11 cellular contexts compared by ENCODE assay signal in genomic region chr1:230153655-230154296, GRCh38.
DNase-seq lines count a peak whose midpoint lies in the region; ATAC-seq, FAIRE-seq and TF ChIP-seq lines count a peak whose summit lies in the region.
"Had no signal": no experiment of that assay in that cellular context is flagged by ENCODE, and none has a peak within 500 bp of the region (broad histone marks: within the 10 kb centered on the region; RNA-seq: fewer than 3 reads in every experiment).

No MANE protein-coding gene starts in this region.

- no peak for FAIRE-seq in astrocyte (lab: Jason Lieb, UNC)

- H3K4me3 Mint-ChIP-seq in astrocyte (ENCODE audit: unreplicated experiment) = peak overlapping the region; percentile 41
- H3K4me3 Mint-ChIP-seq: stimulated activated naive CD8-positive, alpha-beta T cell treated with anti-CD3 and anti-CD28 coated beads, Interleukin-15, amount 100 ng/mL, for 72 hours had no signal

- H4K20me1 ChIP-seq in astrocyte (ENCODE audit: insufficient read depth, low read length) = peaks cover 82% of the 10 kb centered on the region

- H3K36me3 Mint-ChIP-seq in astrocyte (ENCODE audit: low read depth, unreplicated experiment) = peaks cover 10% of the 10 kb centered on the region

- H3K9me3 ChIP-seq in astrocyte (ENCODE audit: insufficient read depth, low read depth, low read length) (no peaks in the 10 kb centered on the region), skeletal muscle tissue (ENCODE audit: control insufficient read depth in 3 of 3, low read length in 3 of 3) (no peaks in the 10 kb centered on the region)

- POLR2A ChIA-PET in HEK293T (lab: Yijun Ruan, JAX) = no interaction called here

- no peak for ATAC-seq in GM18519 (IDR thresholded peaks at IDR 0.05; ENCODE audit: low FRiP score, unreplicated experiment)
- ATAC-seq: stimulated activated naive CD8-positive, alpha-beta T cell treated with anti-CD3 and anti-CD28 coated beads, Interleukin-15, amount 100 ng/mL, for 72 hours had no signal

- no peak for TF ChIP-seq CTCF in astrocyte (IDR thresholded peaks at IDR 0.05; ENCODE audit: insufficient read depth, low read depth, low read length)

- peaks cover 76% of the 10 kb centered on the region for H3K4me1 Mint-ChIP-seq in astrocyte (ENCODE audit: low read depth, unreplicated experiment)

- H3K4me3 ChIP-seq in astrocyte (ENCODE audit: insufficient read depth, low read depth, low read length) = no peak overlapping the region
- H3K4me3 ChIP-seq in skeletal muscle tissue (ENCODE audit: low read length in 3 of 3) = no peak overlapping the region
- H3K4me3 ChIP-seq: PC-9 had no signal

- no peaks in the 10 kb centered on the region for H3K9me3 Mint-ChIP-seq in astrocyte (ENCODE audit: unreplicated experiment)
- H3K9me3 Mint-ChIP-seq: stimulated activated naive CD8-positive, alpha-beta T cell treated with anti-CD3 and anti-CD28 coated beads, Interleukin-15, amount 100 ng/mL, for 72 hours had no signal

- H3K27ac ChIP-seq in astrocyte (ENCODE audit: low read depth, low read length) (peak overlapping the region; percentile 8), skeletal muscle tissue (ENCODE audit: low read depth, low read length) (peak overlapping the region; percentile 79)
- H3K27ac ChIP-seq: PC-9 had no signal

- H3K9ac ChIP-seq in astrocyte (ENCODE audit: low read length) = peak overlapping the region; percentile 39
- peak overlapping the region in 1 of 3 donors; percentile 81 for H3K9ac ChIP-seq in skeletal muscle tissue (ENCODE audit: low read depth in 1 of 3, low read length in 3 of 3)

- CTCF ChIA-PET in HEK293T (lab: Yijun Ruan, JAX) = interaction anchor here (0.6 kb wide), 1 partner anchor 13 kb away, joined by 4 read pairs; no protein-coding TSS in a partner anchor

- no peak for TF ChIP-seq POLR2A in erythroblast (IDR thresholded peaks at IDR 0.05; ENCODE audit: low read length)

- H2AFZ ChIP-seq in astrocyte (ENCODE audit: low read depth, low read length) = no peak overlapping the region
- H2AFZ ChIP-seq: PC-9 had no signal

- peaks cover 94% of the 10 kb centered on the region for H3K79me2 ChIP-seq in astrocyte (ENCODE audit: insufficient read depth, low read length)

- no peaks in the 10 kb centered on the region for H3K27me3 ChIP-seq in astrocyte (ENCODE audit: insufficient read depth, low read length)
- H3K27me3 ChIP-seq in skeletal muscle tissue (ENCODE audit: control insufficient read depth in 3 of 3, insufficient read depth in 3 of 3, low read length in 3 of 3) = no peaks in the 10 kb centered on the region

- H3K4me1 ChIP-seq in astrocyte (ENCODE audit: insufficient read depth, low read length) (peaks cover 28% of the 10 kb centered on the region), skeletal muscle tissue (ENCODE audit: control insufficient read depth in 3 of 3, insufficient read depth in 3 of 3, low read length in 3 of 3) (peaks cover 39 to 80% (median 58%) of the 10 kb centered on the region in 3 donors)

- H3K36me3 ChIP-seq in astrocyte (ENCODE audit: insufficient read depth, low read length) (no peaks in the 10 kb centered on the region), skeletal muscle tissue (ENCODE audit: control insufficient read depth in 3 of 3, insufficient read depth in 3 of 3, low read length in 3 of 3) (no peaks in the 10 kb centered on the region)

- peak overlapping the region; percentile 36 for H3K27ac Mint-ChIP-seq in astrocyte (ENCODE audit: unreplicated experiment)
- H3K27ac Mint-ChIP-seq: stimulated activated naive CD8-positive, alpha-beta T cell treated with anti-CD3 and anti-CD28 coated beads, Interleukin-15, amount 100 ng/mL, for 72 hours had no signal

- DNase-seq in HEK293T (ENCODE audit: extremely low spot score) (no peak), astrocyte (ENCODE audit: low read depth) (peak; percentile 72), hypothalamus (lab: John Stamatoyannopoulos, UW) (peak in 26 of 51 donors; percentile 27 to 71 (median 40)), erythroblast (lab: John Stamatoyannopoulos, UW) (no peak), SW480 (ENCODE audit: low spot score) (no peak)
- no peak for DNase-seq in activated CD4-positive, alpha-beta T cell treated with anti-CD3 and anti-CD28 coated beads, Interleukin-2, amount 50 U/mL, for 1 hour
- DNase-seq: effector CD4-positive, alpha-beta T cell; PC-9; stimulated activated naive CD8-positive, alpha-beta T cell treated with anti-CD3 and anti-CD28 coated beads, Interleukin-15, amount 100 ng/mL, for 72 hours had no signal

- no peaks in the 10 kb centered on the region for H3K27me3 Mint-ChIP-seq in astrocyte (ENCODE audit: low read depth, unreplicated experiment)
- H3K27me3 Mint-ChIP-seq: stimulated activated naive CD8-positive, alpha-beta T cell treated with anti-CD3 and anti-CD28 coated beads, Interleukin-15, amount 100 ng/mL, for 72 hours had no signal

- peak overlapping the region; percentile 63 for H3K4me2 ChIP-seq in astrocyte (ENCODE audit: low read length)
- H3K4me2 ChIP-seq: PC-9 had no signal

TF ChIP-seq in HEK293T, 16 proteins besides CTCF, POLR2A, EP300 and RAD21:
- no peak for TF ChIP-seq TARDBP (IDR thresholded peaks at IDR 0.05)
- 0 out of 2 replicates have a peak, but pooled peaks have one; percentile 25 for TF ChIP-seq PKNOX1 (IDR thresholded peaks at IDR 0.05)

Comparison
In these comparisons a context has a peak if more than half of its experiments do, and no peak if none do; other contexts are left out.
1. DNase-seq: peak in astrocyte (single experiment) and hypothalamus (26 of 51); none in HEK293T (single experiment), erythroblast (0 of 2), SW480 (single experiment) and activated CD4-positive, alpha-beta T cell treated with anti-CD3 and anti-CD28 coated beads, Interleukin-2, amount 50 U/mL, for 1 hour (single experiment).